Comparison of ENCODE assay signal across 11 cellular contexts in genomic region chr11:65786008-65786785, GRCh38. TPM values are rescaled to one million over a fixed set of nuclear protein-coding genes. Genes with fewer than 3 reads are reported as not detected.
A peak's percentile ranks its signal among the peaks of the same experiment; 100 is the strongest.
DNase-seq lines count a peak whose midpoint lies in the region; TF ChIP-seq lines count a peak whose summit lies in the region.
"Had no signal": no experiment of that assay in that cellular context is flagged by ENCODE, and none has a peak within 500 bp of the region (broad histone marks: within the 10 kb centered on the region; RNA-seq: fewer than 3 reads in every experiment).

No MANE protein-coding gene starts in this region.

- H3K4me2 ChIP-seq in skeletal muscle satellite cell (ENCODE audit: low read length) = peak overlapping the region; percentile 37

- H3K36me3 ChIP-seq in iPS-18a (ENCODE audit: control insufficient read depth, low read depth, low read length) (no peaks in the 10 kb centered on the region), skeletal muscle satellite cell (ENCODE audit: insufficient read depth, low read length) (no peaks in the 10 kb centered on the region), tibial artery (no peaks in the 10 kb centered on the region)
- H3K36me3 ChIP-seq: right lobe of liver had no signal

- no peaks in the 10 kb centered on the region for H3K9me3 Mint-ChIP-seq in T-helper 2 cell treated with Interferon-gamma antibody and Interleukin-4, amounts not matched to agents 5 μg/mL and 100 μg/mL, for 36 hours
- H3K9me3 Mint-ChIP-seq in activated T-cell treated with anti-CD3 and anti-CD28 coated beads, Interleukin-2, amount 50 U/mL, for 24 hours = no peaks in the 10 kb centered on the region

- no peak for DNase-seq in T-helper 2 cell treated with Interferon-gamma antibody and Interleukin-4, amounts not matched to agents 5 μg/mL and 100 μg/mL, for 36 hours (ENCODE audit: low spot score)
- no peak for DNase-seq in T-helper 2 cell
- DNase-seq in activated T-cell treated with anti-CD3 and anti-CD28 coated beads, Interleukin-2, amount 50 U/mL, for 24 hours = peak; percentile 54
- DNase-seq in glomerular visceral epithelial cell (ENCODE audit: extremely low spot score) = no peak
- DNase-seq in NCI-H526 treated with DMSO at 0.1 percent for 48 hours (lab: John Stamatoyannopoulos, UW) = no peak
- no peak for DNase-seq in tibial artery
- DNase-seq: NK-92 treated with Interleukin-12 subunit alpha and Interleukin-12 subunit beta, amount 100 ng/mL, for 24 hours had no signal

- TF ChIP-seq CTCF in tibial artery (IDR thresholded peaks at IDR 0.05) = no peak

- H3K27ac ChIP-seq in iPS-18a (ENCODE audit: low read length) (no peak overlapping the region), tibial artery (no peak overlapping the region)
- H3K27ac ChIP-seq: right lobe of liver had no signal

- intact Hi-C loops in tibial artery (cut with DNase I; ENCODE audit: low total_unique reads) = no loop called here

- H3K4me1 Mint-ChIP-seq in T-helper 2 cell treated with Interferon-gamma antibody and Interleukin-4, amounts not matched to agents 5 μg/mL and 100 μg/mL, for 36 hours (ENCODE audit: low read depth) = peaks cover 28% of the 10 kb centered on the region
- peaks cover 32% of the 10 kb centered on the region for H3K4me1 Mint-ChIP-seq in activated T-cell treated with anti-CD3 and anti-CD28 coated beads, Interleukin-2, amount 50 U/mL, for 24 hours (ENCODE audit: low read depth)

- H3K9ac ChIP-seq in iPS-18a (ENCODE audit: low read length) = no peak overlapping the region
- H3K9ac ChIP-seq in skeletal muscle satellite cell (ENCODE audit: low read depth, low read length) = no peak overlapping the region

- H3K36me3 Mint-ChIP-seq in T-helper 2 cell treated with Interferon-gamma antibody and Interleukin-4, amounts not matched to agents 5 μg/mL and 100 μg/mL, for 36 hours (ENCODE audit: low read depth) = peaks cover 1% of the 10 kb centered on the region
- H3K36me3 Mint-ChIP-seq in activated T-cell treated with anti-CD3 and anti-CD28 coated beads, Interleukin-2, amount 50 U/mL, for 24 hours (ENCODE audit: low read depth) = no peaks in the 10 kb centered on the region

- H3K27ac Mint-ChIP-seq in T-helper 2 cell treated with Interferon-gamma antibody and Interleukin-4, amounts not matched to agents 5 μg/mL and 100 μg/mL, for 36 hours = no peak overlapping the region
- no peak overlapping the region for H3K27ac Mint-ChIP-seq in activated T-cell treated with anti-CD3 and anti-CD28 coated beads, Interleukin-2, amount 50 U/mL, for 24 hours

- H3K9me3 ChIP-seq in iPS-18a (ENCODE audit: control insufficient read depth, low read depth, low read length) (no peaks in the 10 kb centered on the region), skeletal muscle satellite cell (replicated peaks; ENCODE audit: low read length) (no peaks in the 10 kb centered on the region), tibial artery (no peaks in the 10 kb centered on the region)
- H3K9me3 ChIP-seq: right lobe of liver had no signal

- H3K4me3 ChIP-seq in iPS-18a (ENCODE audit: low read length) = peak overlapping the region; percentile 54
- H3K4me3 ChIP-seq in skeletal muscle satellite cell (ENCODE audit: low read length) = no peak overlapping the region
- peak overlapping the region in 1 of 2 donors; percentile 40 for H3K4me3 ChIP-seq in tibial artery

- H3K27me3 ChIP-seq in iPS-18a (ENCODE audit: control insufficient read depth, insufficient read depth, low read length) = peaks cover 74% of the 10 kb centered on the region
- H3K27me3 ChIP-seq in skeletal muscle satellite cell (ENCODE audit: control insufficient read depth, insufficient read depth, low read length) = peaks cover 55% of the 10 kb centered on the region
- H3K27me3 ChIP-seq in tibial artery = peaks cover 10 to 55% of the 10 kb centered on the region in 2 donors

- H3K4me3 Mint-ChIP-seq in T-helper 2 cell treated with Interferon-gamma antibody and Interleukin-4, amounts not matched to agents 5 μg/mL and 100 μg/mL, for 36 hours = peak overlapping the region; percentile 56
- no peak overlapping the region for H3K4me3 Mint-ChIP-seq in activated T-cell treated with anti-CD3 and anti-CD28 coated beads, Interleukin-2, amount 50 U/mL, for 24 hours

- peaks cover 40% of the 10 kb centered on the region for H3K27me3 Mint-ChIP-seq in T-helper 2 cell treated with Interferon-gamma antibody and Interleukin-4, amounts not matched to agents 5 μg/mL and 100 μg/mL, for 36 hours (ENCODE audit: low read depth)
- H3K27me3 Mint-ChIP-seq in activated T-cell treated with anti-CD3 and anti-CD28 coated beads, Interleukin-2, amount 50 U/mL, for 24 hours = peaks cover 59% of the 10 kb centered on the region

- peaks cover 25% of the 10 kb centered on the region for H3K4me1 ChIP-seq in iPS-18a (ENCODE audit: control insufficient read depth, low read depth, low read length)
- peaks cover 5% of the 10 kb centered on the region for H3K4me1 ChIP-seq in skeletal muscle satellite cell (ENCODE audit: control insufficient read depth, insufficient read depth, low read length)
- H3K4me1 ChIP-seq in tibial artery = peaks cover 0 to 39% (median 27%) of the 10 kb centered on the region in 4 donors

RNA-seq across cellular contexts. Expression of gene OVOL1, which starts 0.7 kb away (rescaled TPM):
- not detected in 2 replicates for total RNA-seq in skeletal muscle satellite cell (2012; rRNA removed)
- total RNA-seq: fibroblast of lung, right lobe of liver had no signal

RNA-seq across cellular contexts. Expression of gene AP5B1, which starts 5.4 kb away (rescaled TPM):
- total RNA-seq in skeletal muscle satellite cell (2012; rRNA removed) = 12.2 and 13.4 TPM in 2 replicates

RNA-seq across cellular contexts. Expression of gene SNX32, which starts 47.6 kb away (rescaled TPM):
- total RNA-seq in skeletal muscle satellite cell (2012; rRNA removed) = 0.22 and 0.25 TPM in 2 replicates
